23 cellular contexts compared by ENCODE assay signal in genomic region chr11:12639388-12639787, GRCh38. TPM values are rescaled to one million over a fixed set of nuclear protein-coding genes. Genes with fewer than 3 reads are reported as not detected.
DNase-seq lines count a peak whose midpoint lies in the region; ATAC-seq, FAIRE-seq and TF ChIP-seq lines count a peak whose summit lies in the region.
"Had no signal": no experiment of that assay in that cellular context is flagged by ENCODE, and none has a peak within 500 bp of the region (broad histone marks: within the 10 kb centered on the region; RNA-seq: fewer than 3 reads in every experiment).

No MANE protein-coding gene starts in this region.

- H3K4me2 ChIP-seq in HepG2 (ENCODE audit: low read depth, low read length) (no peak overlapping the region), astrocyte (ENCODE audit: low read length) (no peak overlapping the region), H1 (ENCODE audit: insufficient read depth in 1 of 2, low read depth in 2 of 2, low read length in 2 of 2) (no peak overlapping the region)
- H3K4me2 ChIP-seq: BLaER1 had no signal

- H3K4ac ChIP-seq in H1 (replicated peaks; ENCODE audit: insufficient read length, low read depth, low read length) = no peak overlapping the region

- H3K4me3 Mint-ChIP-seq in astrocyte (ENCODE audit: unreplicated experiment) = no peak overlapping the region
- H3K4me3 Mint-ChIP-seq: CD14-positive monocyte; CD4-positive, alpha-beta memory T cell; CD4-positive, CD25-positive, alpha-beta regulatory T cell; CD8-positive, alpha-beta memory T cell had no signal

- H2AFZ ChIP-seq in HepG2 (ENCODE audit: low read length) = no peak overlapping the region
- no peak overlapping the region for H2AFZ ChIP-seq in astrocyte (ENCODE audit: low read depth, low read length)
- no peak overlapping the region for H2AFZ ChIP-seq in H1 (ENCODE audit: low read length)

- no peak for FAIRE-seq in HepG2 (lab: Jason Lieb, UNC)
- FAIRE-seq in astrocyte (lab: Jason Lieb, UNC) = no peak
- FAIRE-seq in H1 (lab: Jason Lieb, UNC) = no peak
- FAIRE-seq: G401.6, GM12891, GM19239 had no signal

- TF ChIP-seq POLR2A in HepG2 (IDR thresholded peaks at IDR 0.05; ENCODE audit: insufficient read depth in 1 of 2, low read depth in 2 of 2, low read length in 2 of 2) (no peak), right lobe of liver (IDR thresholded peaks at IDR 0.05) (no peak), H1 (IDR thresholded peaks at IDR 0.05; ENCODE audit: control extremely low read depth in 1 of 2, low read depth in 2 of 2, low read length in 2 of 2) (no peak)

- H3K9me3 ChIP-seq in HepG2 (ENCODE audit: low read length) = no peaks in the 10 kb centered on the region
- no peaks in the 10 kb centered on the region for H3K9me3 ChIP-seq in right lobe of liver
- H3K9me3 ChIP-seq in astrocyte (ENCODE audit: insufficient read depth, low read depth, low read length) = no peaks in the 10 kb centered on the region
- H3K9me3 ChIP-seq in H1 (ENCODE audit: insufficient read depth in 2 of 2, low read depth in 1 of 2, low read length in 1 of 2) = no peaks in the 10 kb centered on the region
- H3K9me3 ChIP-seq: BE2C, BLaER1 had no signal

- H3K79me2 ChIP-seq in HepG2 (ENCODE audit: insufficient read depth, low read length) (no peaks in the 10 kb centered on the region), astrocyte (ENCODE audit: insufficient read depth, low read length) (no peaks in the 10 kb centered on the region), H1 (ENCODE audit: control insufficient read depth in 1 of 2, insufficient read depth in 2 of 2, low read length in 2 of 2) (no peaks in the 10 kb centered on the region)

- H3K23me2 ChIP-seq in H1 (ENCODE audit: low read depth, low read length) = peaks cover 4% of the 10 kb centered on the region

- CTCF ChIA-PET in HepG2 (lab: Yijun Ruan, JAX; ENCODE audit: low intra/inter-chr PET ratio, low total read pairs) (no interaction called here), H1 (lab: Charles Lee; ENCODE audit: partially characterized antibody) (no interaction called here)

- H3K27me3 ChIP-seq in HepG2 (ENCODE audit: control insufficient read depth in 1 of 2, insufficient read depth in 2 of 2, low read length in 2 of 2) = no peaks in the 10 kb centered on the region
- H3K27me3 ChIP-seq in right lobe of liver = no peaks in the 10 kb centered on the region
- no peaks in the 10 kb centered on the region for H3K27me3 ChIP-seq in astrocyte (ENCODE audit: insufficient read depth, low read length)
- H3K27me3 ChIP-seq in H1 (replicated peaks in 1 of 4; ENCODE audit: control insufficient read depth in 3 of 4, extremely low read depth in 1 of 4, insufficient read depth in 3 of 4, low read length in 3 of 4) = no peaks in the 10 kb centered on the region
- H3K27me3 ChIP-seq: BE2C, BLaER1 had no signal

- no peak overlapping the region for H2BK20ac ChIP-seq in H1 (ENCODE audit: low read length)

- peaks cover 2% of the 10 kb centered on the region for H3K36me3 Mint-ChIP-seq in astrocyte (ENCODE audit: low read depth, unreplicated experiment)
- H3K36me3 Mint-ChIP-seq: CD14-positive monocyte; CD4-positive, alpha-beta memory T cell; CD4-positive, CD25-positive, alpha-beta regulatory T cell; CD8-positive, alpha-beta memory T cell had no signal

- BruUV-seq in HepG2 (replicated peaks; lab: Mats Ljungman, UMichigan) = no TSS peak

- H3K4me3 ChIP-seq in HepG2 (replicated peaks in 1 of 3; ENCODE audit: insufficient read depth in 1 of 3, low read depth in 2 of 3, low read length in 3 of 3) (no peak overlapping the region), right lobe of liver (no peak overlapping the region), astrocyte (ENCODE audit: insufficient read depth, low read depth, low read length) (no peak overlapping the region), H1 (ENCODE audit: extremely low read depth in 1 of 4, insufficient read depth in 2 of 4, low read depth in 3 of 4, low read length in 4 of 4) (no peak overlapping the region)
- H3K4me3 ChIP-seq: BLaER1 had no signal

- intact Hi-C loops in HepG2 (cut with micrococcal nuclease; ENCODE audit: unreplicated experiment) (no loop called here), right lobe of liver (cut with DNase I) (no loop called here)

- in situ Hi-C loops in HepG2 (cut with HindIII; ENCODE audit: extremely low pct_ligation_motif_present, low pct_unique_long_range_greater_than_20kb) = no loop called here

- no peaks in the 10 kb centered on the region for H3K9me3 Mint-ChIP-seq in astrocyte (ENCODE audit: unreplicated experiment)

- peak overlapping the region; percentile 12 for H3K27ac Mint-ChIP-seq in astrocyte (ENCODE audit: unreplicated experiment)
- H3K27ac Mint-ChIP-seq: CD14-positive monocyte; CD4-positive, alpha-beta memory T cell; CD4-positive, CD25-positive, alpha-beta regulatory T cell; CD8-positive, alpha-beta memory T cell had no signal

- H3K9ac ChIP-seq in HepG2 (ENCODE audit: insufficient read depth, low read depth, low read length) = no peak overlapping the region
- no peak overlapping the region for H3K9ac ChIP-seq in astrocyte (ENCODE audit: low read length)
- no peak overlapping the region for H3K9ac ChIP-seq in H1 (replicated peaks in 1 of 4; ENCODE audit: extremely low read depth in 1 of 4, low read depth in 3 of 4, low read length in 3 of 4)
- H3K9ac ChIP-seq: BLaER1 had no signal

- H3K18ac ChIP-seq in H1 (ENCODE audit: extremely low read depth, low read length) = no peak overlapping the region

- DNase-seq in HepG2 (ENCODE audit: low spot score) = no peak
- DNase-seq in right lobe of liver = no peak
- no peak for DNase-seq in astrocyte (ENCODE audit: low read depth)
- no peak for DNase-seq in H1 (ENCODE audit: low read depth in 1 of 2, low spot score in 2 of 2)
- DNase-seq in pons (ENCODE audit: low spot score) = no peak
- no peak for DNase-seq in stimulated activated naive CD4-positive, alpha-beta T cell (lab: John Stamatoyannopoulos, UW)
- DNase-seq: ACHN; BE2C; C1 segment of cervical spinal cord; CD4-positive, alpha-beta memory T cell; CD4-positive, CD25-positive, alpha-beta regulatory T cell; CD8-positive, alpha-beta memory T cell; COR-L47; DMS 273 treated with DMSO at 0.1 percent for 48 hours; DMS153; DMS79 treated with DMSO at 0.1 percent for 48 hours; GF-D8 had no signal

- H3K23ac ChIP-seq in H1 (ENCODE audit: insufficient read length) = no peak overlapping the region

- H4K5ac ChIP-seq in H1 (ENCODE audit: insufficient read length, low read depth, low read length) = no peak overlapping the region

- H3K56ac ChIP-seq in H1 (replicated peaks; ENCODE audit: insufficient read length, low read depth, low read length) = no peak overlapping the region

- ATAC-seq in HepG2 = no peak
- no peak for ATAC-seq in right lobe of liver

- H2BK15ac ChIP-seq in H1 (ENCODE audit: low read length) = no peak overlapping the region

- H3K14ac ChIP-seq in H1 (ENCODE audit: insufficient read length) = no peak overlapping the region

- H2BK12ac ChIP-seq in H1 (ENCODE audit: low read depth, low read length) = no peak overlapping the region

- H4K8ac ChIP-seq in H1 (ENCODE audit: extremely low read depth, insufficient read depth, low read length) = no peak overlapping the region

- H2BK120ac ChIP-seq in H1 (replicated peaks; ENCODE audit: low read depth, low read length) = no peak overlapping the region

- H3K36me3 ChIP-seq in HepG2 (replicated peaks in 1 of 2; ENCODE audit: control insufficient read depth in 1 of 2, insufficient read depth in 2 of 2, low read length in 2 of 2) = no peaks in the 10 kb centered on the region
- no peaks in the 10 kb centered on the region for H3K36me3 ChIP-seq in right lobe of liver
- no peaks in the 10 kb centered on the region for H3K36me3 ChIP-seq in astrocyte (ENCODE audit: insufficient read depth, low read length)
- H3K36me3 ChIP-seq in H1 (ENCODE audit: control insufficient read depth in 2 of 4, insufficient read depth in 4 of 4, low read length in 3 of 4) = no peaks in the 10 kb centered on the region
- H3K36me3 ChIP-seq: BE2C, BLaER1 had no signal

- POLR2A ChIA-PET in HepG2 (lab: Yijun Ruan, JAX) = no interaction called here
- POLR2A ChIA-PET in H1 (lab: Charles Lee; ENCODE audit: partially characterized antibody) = no interaction called here

- H3K27ac ChIP-seq in HepG2 (ENCODE audit: extremely low read length, insufficient read depth, low read length) = no peak overlapping the region
- H3K27ac ChIP-seq in right lobe of liver = no peak overlapping the region
- no peak overlapping the region for H3K27ac ChIP-seq in astrocyte (ENCODE audit: low read depth, low read length)
- H3K27ac ChIP-seq in H1 (ENCODE audit: low read depth, low read length) = no peak overlapping the region
- H3K27ac ChIP-seq: 22Rv1, BLaER1 had no signal

- H4K91ac ChIP-seq in H1 (replicated peaks; ENCODE audit: insufficient read length, low read length) = no peak overlapping the region

- H3K27me3 Mint-ChIP-seq in astrocyte (ENCODE audit: low read depth, unreplicated experiment) = no peaks in the 10 kb centered on the region

- TF ChIP-seq RAD21 in HepG2 (CRISPR knock-in tag; IDR thresholded peaks at IDR 0.05) (no peak), H1 (IDR thresholded peaks at IDR 0.05 in 1 of 2, conservative IDR thresholded peaks at IDR 0.05 in 1 of 2; ENCODE audit: low read depth in 2 of 2, low read length in 2 of 2) (no peak)

- peaks cover 16% of the 10 kb centered on the region for H3K4me1 Mint-ChIP-seq in astrocyte (ENCODE audit: low read depth, unreplicated experiment)
- H3K4me1 Mint-ChIP-seq: CD14-positive monocyte had no signal

- H3K4me1 ChIP-seq in HepG2 (ENCODE audit: insufficient read depth, low read length) (peaks cover 25% of the 10 kb centered on the region), right lobe of liver (no peaks in the 10 kb centered on the region), astrocyte (ENCODE audit: insufficient read depth, low read length) (peaks cover 10% of the 10 kb centered on the region), H1 (replicated peaks in 1 of 4; ENCODE audit: control insufficient read depth in 3 of 4, insufficient read depth in 4 of 4, low read length in 3 of 4) (0 out of 7 replicates have a peak, but pooled peaks cover 0 to 1% (median 0%) of the 10 kb centered on the region in 4 experiments)
- H3K4me1 ChIP-seq: BE2C had no signal

- TF ChIP-seq EP300 in HepG2 (IDR thresholded peaks at IDR 0.05; ENCODE audit: low read depth in 2 of 2, low read length in 2 of 2) = no peak
- no peak for TF ChIP-seq EP300 in HepG2 (CRISPR knock-in tag; IDR thresholded peaks at IDR 0.05; ENCODE audit: borderline replicate concordance)
- no peak for TF ChIP-seq EP300 in H1 (IDR thresholded peaks at IDR 0.05; ENCODE audit: borderline replicate concordance in 1 of 2, low read depth in 2 of 2, low read length in 2 of 2)

- no peaks in the 10 kb centered on the region for H3K79me1 ChIP-seq in H1 (ENCODE audit: low read depth, low read length)

- no peak overlapping the region for H2AK5ac ChIP-seq in H1 (ENCODE audit: low read depth, low read length)

- H4K20me1 ChIP-seq in HepG2 (ENCODE audit: insufficient read depth, low read length) (no peaks in the 10 kb centered on the region), astrocyte (ENCODE audit: insufficient read depth, low read length) (no peaks in the 10 kb centered on the region), H1 (replicated peaks in 1 of 2; ENCODE audit: control insufficient read depth in 1 of 2, insufficient read depth in 2 of 2, low read length in 2 of 2) (no peaks in the 10 kb centered on the region)
- H4K20me1 ChIP-seq: BLaER1 had no signal

- H2BK5ac ChIP-seq in H1 (ENCODE audit: low read depth, low read length) = no peak overlapping the region

- TF ChIP-seq CTCF in HepG2 (CRISPR knock-in tag; IDR thresholded peaks at IDR 0.05) (no peak), right lobe of liver (IDR thresholded peaks at IDR 0.05) (no peak), astrocyte (IDR thresholded peaks at IDR 0.05; ENCODE audit: insufficient read depth, low read depth, low read length) (no peak), H1 (IDR thresholded peaks at IDR 0.05; ENCODE audit: control extremely low read depth in 1 of 3, insufficient read depth in 1 of 3, low read depth in 1 of 3, low read length in 3 of 3) (no peak)

RNA-seq across cellular contexts. Expression of gene TEAD1, which starts 34.8 kb away (rescaled TPM):
- total RNA-seq in HepG2 (2016; rRNA removed; fragmentation: Illumina TruSeq; extraction: Trizol) (30.5 and 40.7 TPM in 2 replicates), right lobe of liver (10 to 100 TPM; 28.3 to 41.5 (median 32.2) TPM), astrocyte (141 and 149 TPM in 2 replicates)
- 8.3 and 11.7 TPM in 2 replicates for total RNA-seq in HepG2 (2016; cell fraction: cytosol; rRNA removed; fragmentation: Illumina TruSeq; extraction: Trizol; ENCODE audit: low read depth)
- total RNA-seq in HepG2 (2016; cell fraction: insoluble cytoplasmic fraction; rRNA removed; fragmentation: Illumina TruSeq; extraction: Trizol) = 29.5 and 36.2 TPM in 2 replicates
- 23.8 and 25.3 TPM in 2 replicates for total RNA-seq in HepG2 (2016; cell fraction: membrane; rRNA removed; fragmentation: Illumina TruSeq; extraction: Trizol)
- 42.8 and 45.0 TPM in 2 replicates for total RNA-seq in HepG2 (2016; cell fraction: nucleus; rRNA removed; fragmentation: Illumina TruSeq; extraction: Trizol)
- polyA plus RNA-seq in HepG2 (2011; rRNA removed) (17.0 and 20.1 TPM in 2 replicates), H1 (2011; rRNA removed) (15.6 and 17.2 TPM in 2 replicates)
- 13.0 and 14.1 TPM in 2 replicates for polyA plus RNA-seq in HepG2 (2011; cell fraction: cytosol; rRNA removed)
- 33.6 and 34.8 TPM in 2 replicates for polyA plus RNA-seq in HepG2 (2011; cell fraction: nucleus; rRNA removed)
- 25.7 and 29.3 TPM in 2 replicates for polyA plus RNA-seq in HepG2 (2012)
- polyA plus RNA-seq in HepG2 (2016; cell fraction: cytosol; fragmentation: Illumina TruSeq; extraction: Trizol; ENCODE audit: low read depth) = 0.77 and 0.92 TPM in 2 replicates
- polyA plus RNA-seq in HepG2 (2016; cell fraction: insoluble cytoplasmic fraction; fragmentation: Illumina TruSeq; extraction: Trizol; ENCODE audit: low read depth) = 19.7 and 21.0 TPM in 2 replicates
- 2.6 and 3.3 TPM in 2 replicates for polyA plus RNA-seq in HepG2 (2016; cell fraction: membrane; fragmentation: Illumina TruSeq; extraction: Trizol; ENCODE audit: low read depth)
- polyA plus RNA-seq in HepG2 (2016; cell fraction: nucleus; fragmentation: Illumina TruSeq; extraction: Trizol; ENCODE audit: insufficient read depth, low read depth) = 21.1 and 21.8 TPM in 2 replicates
- 45.9 and 178 TPM in 2 replicates for polyA minus RNA-seq in HepG2 (2011; rRNA and poly(A)+ RNA removed; ENCODE audit: low replicate concordance)
- 37.4 and 37.9 TPM in 2 replicates for polyA minus RNA-seq in HepG2 (2011; cell fraction: cytosol; rRNA and poly(A)+ RNA removed)
- 69.4 and 79.4 TPM in 2 replicates for polyA minus RNA-seq in HepG2 (2011; cell fraction: nucleus; rRNA and poly(A)+ RNA removed)
- 62.8 and 67.4 TPM in 2 replicates for total RNA-seq in H1 (2021; fragmentation: NEBNext Ultra II Directional; extraction: Animal tissue kit (Norgen Biotek cat#: 25700))
- polyA plus RNA-seq in H1 (2011; cell fraction: cytosol; rRNA removed) = 19.0 TPM
- polyA plus RNA-seq in H1 (2011; cell fraction: nucleus; rRNA removed) = 31.2 TPM
- 15.4 to 30.4 TPM (median 23.4 TPM) in 4 replicates for polyA plus RNA-seq in H1 (2012, experiment 1 of 2)
- polyA plus RNA-seq in H1 (2012, experiment 2 of 2) = 1.0 TPM
- polyA plus RNA-seq in H1 (2013, experiment 1 of 2) = 20.0 TPM
- polyA plus RNA-seq in H1 (2013, experiment 2 of 2) = 19.5 TPM
- 54.9 and 60.0 TPM in 2 replicates for polyA minus RNA-seq in H1 (2011; rRNA and poly(A)+ RNA removed)
- polyA minus RNA-seq in H1 (2011; cell fraction: cytosol; rRNA and poly(A)+ RNA removed) = 29.1 TPM
- 73.7 TPM for polyA minus RNA-seq in H1 (2011; cell fraction: nucleus; rRNA and poly(A)+ RNA removed)
- polyA plus RNA-seq: CD14-positive monocyte; CD4-positive, CD25-positive, alpha-beta regulatory T cell; CD8-positive, alpha-beta memory T cell had no signal

Comparison
In these comparisons a context has a peak if more than half of its experiments do, and no peak if none do; other contexts are left out.
1. Of the 41 proteins assayed by ChIP-seq in both HepG2 and H1: peak only in HepG2: none; only in H1: none; in both: MAFK; in neither: 40.